In the genomic region with DNA sequence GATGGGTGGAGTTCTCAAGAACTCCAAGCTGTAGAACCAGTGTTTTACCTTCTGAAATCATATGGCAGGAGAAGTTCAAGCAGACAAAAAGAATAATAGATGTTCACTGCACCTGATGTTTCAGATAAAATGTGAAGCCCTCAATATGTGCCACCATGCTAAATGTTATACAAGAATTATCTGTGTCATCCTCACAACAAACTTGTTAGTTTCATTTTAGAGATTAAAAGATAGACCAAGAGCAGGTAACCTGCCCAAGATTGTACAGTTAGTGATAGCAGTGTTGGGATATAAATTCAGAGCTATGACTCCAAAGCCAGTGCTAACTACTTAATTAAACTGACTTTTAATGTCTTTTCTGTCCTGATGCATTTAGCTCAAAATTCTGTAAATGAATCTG, we compare ENCODE assay signal across 25 cellular contexts.
"Had no signal": no experiment of that assay in that cellular context is flagged by ENCODE, and none has a peak within 500 bp of the region (broad histone marks: within the 10 kb centered on the region; RNA-seq: fewer than 3 reads in every experiment).

No MANE protein-coding gene starts in this region.

- DNase-seq: activated B cell treated with CpG ODN at 0.5 μM for 24 hours; activated CD4-positive, alpha-beta memory T cell treated with anti-CD3 and anti-CD28 coated beads for 36 hours; activated CD4-positive, alpha-beta T cell treated with anti-CD3 and anti-CD28 coated beads for 48 hours; activated naive CD4-positive, alpha-beta T cell treated with Interleukin-2 at 50 U/mL for 16 hours; activated naive CD8-positive, alpha-beta T cell treated with anti-CD3 and anti-CD28 coated beads, Interleukin-2, amount 10 ng/mL, durations not matched to agents 7 days and 5 days; activated T-cell treated with anti-CD3 and anti-CD28 coated beads for 4 hours; amygdala; effector CD4-positive, alpha-beta T cell; erythroblast; foreskin keratinocyte; kidney glomerular epithelial cell; left lung; midbrain; occipital lobe; posterior cingulate gyrus; right lobe of liver; stimulated activated CD4-positive, alpha-beta T cell treated with anti-CD3 and anti-CD28 coated beads, Interleukin-2, amount 100 ng/mL, for 24 hours; stimulated activated naive CD8-positive, alpha-beta T cell treated with anti-CD3 and anti-CD28 coated beads, Interleukin-15, amount 100 ng/mL, for 72 hours; T1000 had no signal

- H3K27ac Mint-ChIP-seq: activated B cell treated with CpG ODN at 0.5 μM for 24 hours; activated CD4-positive, alpha-beta memory T cell treated with anti-CD3 and anti-CD28 coated beads for 36 hours; activated naive CD8-positive, alpha-beta T cell treated with anti-CD3 and anti-CD28 coated beads, Interleukin-2, amount 10 ng/mL, durations not matched to agents 7 days and 5 days; dendritic cell treated with granulocyte-macrophage colony-stimulating factor and Interleukin-4, amounts not matched to agents 40 ng/mL and 50 ng/mL, for 4 days; stimulated activated effector memory CD8-positive, alpha-beta T cell treated with anti-CD3 and anti-CD28 coated beads, Interleukin-12 subunit alpha, Interleukin-12 subunit beta, amount 100 ng/mL, for 72 hours; stimulated activated naive CD8-positive, alpha-beta T cell treated with anti-CD3 and anti-CD28 coated beads, Interleukin-15, amount 100 ng/mL, for 72 hours; T-helper 1 cell treated with Interleukin-12 subunit alpha and Interleukin-12 subunit beta and Interleukin-4 antibody, amounts not matched to agents 30 μg/mL and 1 μg/mL, for 36 hours had no signal

- H3K4me1 ChIP-seq: foreskin keratinocyte had no signal

- H3K27ac ChIP-seq: foreskin keratinocyte, left lung, right lobe of liver, skin epidermis, suprapubic skin had no signal

- H3K27me3 ChIP-seq: foreskin keratinocyte, left lung, right lobe of liver, suprapubic skin, tibial nerve had no signal

- H3K27me3 Mint-ChIP-seq: activated B cell treated with CpG ODN at 0.5 μM for 24 hours; activated CD4-positive, alpha-beta memory T cell treated with anti-CD3 and anti-CD28 coated beads for 36 hours; activated naive CD8-positive, alpha-beta T cell treated with anti-CD3 and anti-CD28 coated beads, Interleukin-2, amount 10 ng/mL, durations not matched to agents 7 days and 5 days; dendritic cell treated with granulocyte-macrophage colony-stimulating factor and Interleukin-4, amounts not matched to agents 40 ng/mL and 50 ng/mL, for 4 days; stimulated activated naive CD8-positive, alpha-beta T cell treated with anti-CD3 and anti-CD28 coated beads, Interleukin-15, amount 100 ng/mL, for 72 hours had no signal

- H3K4me3 ChIP-seq: left lung, right lobe of liver, skin epidermis, suprapubic skin, tibial nerve had no signal

- H3K36me3 Mint-ChIP-seq: activated CD4-positive, alpha-beta memory T cell treated with anti-CD3 and anti-CD28 coated beads for 36 hours; stimulated activated effector memory CD8-positive, alpha-beta T cell treated with anti-CD3 and anti-CD28 coated beads, Interleukin-12 subunit alpha, Interleukin-12 subunit beta, amount 100 ng/mL, for 72 hours had no signal

- H3K36me3 ChIP-seq: left lung, right lobe of liver, suprapubic skin, tibial nerve had no signal

- H3K9me3 Mint-ChIP-seq: activated B cell treated with CpG ODN at 0.5 μM for 24 hours; activated naive CD8-positive, alpha-beta T cell treated with anti-CD3 and anti-CD28 coated beads, Interleukin-2, amount 10 ng/mL, durations not matched to agents 7 days and 5 days; dendritic cell treated with granulocyte-macrophage colony-stimulating factor and Interleukin-4, amounts not matched to agents 40 ng/mL and 50 ng/mL, for 4 days; stimulated activated effector memory CD8-positive, alpha-beta T cell treated with anti-CD3 and anti-CD28 coated beads, Interleukin-12 subunit alpha, Interleukin-12 subunit beta, amount 100 ng/mL, for 72 hours; stimulated activated naive CD8-positive, alpha-beta T cell treated with anti-CD3 and anti-CD28 coated beads, Interleukin-15, amount 100 ng/mL, for 72 hours; T-helper 1 cell treated with Interleukin-12 subunit alpha and Interleukin-12 subunit beta and Interleukin-4 antibody, amounts not matched to agents 30 μg/mL and 1 μg/mL, for 36 hours had no signal

- H3K9me3 ChIP-seq: left lung, right lobe of liver, suprapubic skin, tibial nerve had no signal

- H3K4me3 Mint-ChIP-seq: activated B cell treated with CpG ODN at 0.5 μM for 24 hours; activated CD4-positive, alpha-beta memory T cell treated with anti-CD3 and anti-CD28 coated beads for 36 hours; activated naive CD8-positive, alpha-beta T cell treated with anti-CD3 and anti-CD28 coated beads, Interleukin-2, amount 10 ng/mL, durations not matched to agents 7 days and 5 days; dendritic cell treated with granulocyte-macrophage colony-stimulating factor and Interleukin-4, amounts not matched to agents 40 ng/mL and 50 ng/mL, for 4 days; stimulated activated effector memory CD8-positive, alpha-beta T cell treated with anti-CD3 and anti-CD28 coated beads, Interleukin-12 subunit alpha, Interleukin-12 subunit beta, amount 100 ng/mL, for 72 hours; T-helper 1 cell treated with Interleukin-12 subunit alpha and Interleukin-12 subunit beta and Interleukin-4 antibody, amounts not matched to agents 30 μg/mL and 1 μg/mL, for 36 hours had no signal

- ATAC-seq: foreskin keratinocyte; right lobe of liver; stimulated activated effector memory CD8-positive, alpha-beta T cell treated with anti-CD3 and anti-CD28 coated beads, Interleukin-12 subunit alpha, Interleukin-12 subunit beta, amount 100 ng/mL, for 72 hours; stimulated activated naive CD8-positive, alpha-beta T cell treated with anti-CD3 and anti-CD28 coated beads, Interleukin-15, amount 100 ng/mL, for 72 hours had no signal
